In the genomic region with DNA sequence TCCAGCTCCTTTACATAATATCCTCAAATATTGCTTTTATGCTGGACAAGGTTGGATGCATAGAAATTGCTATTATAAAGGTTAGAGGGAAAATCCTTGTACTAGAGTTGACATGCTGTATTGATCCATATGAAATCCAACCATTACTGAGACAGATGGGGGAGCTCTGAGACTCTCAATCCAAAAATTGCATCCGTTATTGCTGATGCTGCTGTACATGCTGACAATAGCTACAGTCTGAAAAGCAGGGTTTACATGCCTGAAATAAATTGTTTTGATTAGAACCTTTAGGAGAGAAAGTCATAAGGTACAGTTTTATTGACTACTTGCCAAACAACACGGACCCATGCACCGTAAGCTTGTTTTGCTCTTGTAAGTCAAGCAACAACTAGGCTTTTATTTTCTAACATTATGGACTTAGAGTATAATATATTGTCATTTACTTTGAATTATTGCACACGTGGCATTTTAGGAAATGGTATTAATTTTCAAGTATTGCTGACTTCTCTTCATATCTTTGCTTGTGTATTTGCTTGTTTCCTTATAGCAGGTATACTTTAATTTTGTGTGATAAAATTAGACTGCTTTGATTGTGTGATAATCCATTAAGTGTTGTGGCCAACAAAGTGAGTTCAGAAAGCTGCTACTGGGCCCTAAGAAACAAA, we compare ENCODE assay signal across 17 cellular contexts.
DNase-seq lines count a peak whose midpoint lies in the region; TF ChIP-seq lines count a peak whose summit lies in the region.
"Had no signal": no experiment of that assay in that cellular context is flagged by ENCODE, and none has a peak within 500 bp of the region (broad histone marks: within the 10 kb centered on the region; RNA-seq: fewer than 3 reads in every experiment).

No MANE protein-coding gene starts in this region.

- H3F3A ChIP-seq in PC-9 (ENCODE audit: insufficient read depth, low read depth), result no peaks in the 10 kb centered on the region

- H3K9me2 ChIP-seq in OCI-LY7 (ENCODE audit: insufficient read depth, low read length) (no peaks in the 10 kb centered on the region), PC-9 (ENCODE audit: insufficient read depth) (no peaks in the 10 kb centered on the region)

- H3K36me3 ChIP-seq in OCI-LY7 (ENCODE audit: insufficient read depth, low read length), result no peaks in the 10 kb centered on the region
- H3K36me3 ChIP-seq in PC-9 (ENCODE audit: low read depth), result no peaks in the 10 kb centered on the region
- H3K36me3 ChIP-seq: ascending aorta, esophagus muscularis mucosa, Peyer's patch, suprapubic skin had no signal

- intact Hi-C loops in OCI-LY7 (cut with micrococcal nuclease; ENCODE audit: unreplicated experiment) (no loop called here), PC-9 (cut with micrococcal nuclease; ENCODE audit: unreplicated experiment) (loop anchor here (5.0 kb wide), 1 partner anchor 61 kb away; no protein-coding TSS in a partner anchor)

- CTCF ChIA-PET in OCI-LY7 (lab: Charles Lee; ENCODE audit: unreplicated experiment), result no interaction called here
- CTCF ChIA-PET in PC-9 (lab: Charles Lee), result no interaction called here

- TF ChIP-seq CTCF in fibroblast of the aortic adventitia (IDR thresholded peaks at IDR 0.05; ENCODE audit: insufficient read depth, low read length), result no peak
- TF ChIP-seq CTCF in OCI-LY7 (conservative IDR thresholded peaks at IDR 0.05; ENCODE audit: low read length), result no peak
- TF ChIP-seq CTCF in PC-9 (conservative IDR thresholded peaks at IDR 0.05), result no peak
- TF ChIP-seq CTCF in GM13976 (IDR thresholded peaks at IDR 0.05; ENCODE audit: borderline replicate concordance, control extremely low read depth, extremely low read depth, insufficient read depth, missing control alignments), result no peak

- peak; percentile 18 for DNase-seq in HCEC 1CT
- DNase-seq in SK-MEL-5 (ENCODE audit: low read depth, low spot score), result peak; percentile 28
- DNase-seq in fibroblast of the aortic adventitia (ENCODE audit: low read depth), result peak; percentile 37
- peak; percentile 23 for DNase-seq in retina
- no peak for DNase-seq in OCI-LY7 (ENCODE audit: low spot score)
- DNase-seq in HUDEP-2 (lab: John Stamatoyannopoulos, UW; ENCODE audit: unreplicated experiment in 76 of 76), result no peak
- DNase-seq in PC-9, result no peak
- no peak for DNase-seq in GM13976 (ENCODE audit: low spot score)
- DNase-seq: activated gamma-delta T cell; CD4-positive, alpha-beta T cell; cortex of kidney; naive thymus-derived CD8-positive, alpha-beta T cell; NCI-H226; Peyer's patch had no signal

- H4K20me1 ChIP-seq in OCI-LY7 (ENCODE audit: insufficient read depth, low read length) (no peaks in the 10 kb centered on the region), PC-9 (ENCODE audit: insufficient read depth) (no peaks in the 10 kb centered on the region)

- in situ Hi-C loops in SK-MEL-5 (cut with HindIII; ENCODE audit: low pct_unique_long_range_greater_than_20kb, low sequenced_read_pairs) (no loop called here), GM13976 (cut with MboI; ENCODE audit: low sequenced_read_pairs, unreplicated experiment) (no loop called here)

- no TSS peak for BruUV-seq in OCI-LY7 (replicated peaks; lab: Mats Ljungman, UMichigan)
- BruUV-seq in PC-9 (replicated peaks; lab: Mats Ljungman, UMichigan), result no TSS peak

- no peaks in the 10 kb centered on the region for H3K79me2 ChIP-seq in OCI-LY7 (ENCODE audit: insufficient read depth, low read depth, low read length)
- H3K79me2 ChIP-seq in PC-9 (ENCODE audit: low read depth), result no peaks in the 10 kb centered on the region

- H2AFZ ChIP-seq in OCI-LY7 (ENCODE audit: low read length) (no peak overlapping the region), PC-9 (no peak overlapping the region)

- H3K27me3 ChIP-seq in PC-9 (ENCODE audit: insufficient read depth, low read depth), result no peaks in the 10 kb centered on the region
- H3K27me3 ChIP-seq: ascending aorta, esophagus muscularis mucosa, Peyer's patch, suprapubic skin had no signal

- H3K9me3 ChIP-seq in OCI-LY7 (ENCODE audit: low read length) (no peaks in the 10 kb centered on the region), PC-9 (ENCODE audit: insufficient read depth, low read depth) (no peaks in the 10 kb centered on the region)
- H3K9me3 ChIP-seq: ascending aorta, esophagus muscularis mucosa, Peyer's patch, suprapubic skin had no signal

- H3K4me1 ChIP-seq in OCI-LY7 (ENCODE audit: insufficient read depth, low read length, poor library complexity, severe bottlenecking), result no peaks in the 10 kb centered on the region
- peaks cover 9% of the 10 kb centered on the region; the same call in 1 of the 2 replicates for H3K4me1 ChIP-seq in PC-9 (replicated peaks; ENCODE audit: insufficient read depth)
- H3K4me1 ChIP-seq: ascending aorta, esophagus muscularis mucosa, Peyer's patch, suprapubic skin had no signal

- no peak overlapping the region for H3K27ac ChIP-seq in OCI-LY7 (ENCODE audit: low read depth, low read length, poor library complexity, severe bottlenecking)
- no peak overlapping the region for H3K27ac ChIP-seq in PC-9
- H3K27ac ChIP-seq: ascending aorta, esophagus muscularis mucosa, Peyer's patch, suprapubic skin had no signal

- no peak overlapping the region for H3K4me2 ChIP-seq in OCI-LY7 (ENCODE audit: low read length)
- no peak overlapping the region for H3K4me2 ChIP-seq in PC-9

- no peak overlapping the region for H3K4me3 ChIP-seq in fibroblast of the aortic adventitia (ENCODE audit: low read depth, low read length)
- H3K4me3 ChIP-seq in OCI-LY7 (ENCODE audit: low read depth, low read length, poor library complexity, severe bottlenecking), result no peak overlapping the region
- H3K4me3 ChIP-seq in PC-9, result no peak overlapping the region
- H3K4me3 ChIP-seq: ascending aorta, esophagus muscularis mucosa, Peyer's patch, suprapubic skin had no signal

- POLR2A ChIA-PET in OCI-LY7 (lab: Charles Lee), result no interaction called here
- POLR2A ChIA-PET in PC-9 (lab: Charles Lee; ENCODE audit: unreplicated experiment), result no interaction called here

Comparison
In these comparisons a context has a peak if more than half of its experiments do, and no peak if none do; other contexts are left out.
1. DNase-seq: peak in HCEC 1CT (single experiment), SK-MEL-5 (single experiment), fibroblast of the aortic adventitia (single experiment) and retina (single experiment); none in OCI-LY7 (single experiment), HUDEP-2 (0 of 76), PC-9 (0 of 2) and GM13976 (single experiment).